Comparison of ENCODE assay signal across 14 cellular contexts in the genomic region with DNA sequence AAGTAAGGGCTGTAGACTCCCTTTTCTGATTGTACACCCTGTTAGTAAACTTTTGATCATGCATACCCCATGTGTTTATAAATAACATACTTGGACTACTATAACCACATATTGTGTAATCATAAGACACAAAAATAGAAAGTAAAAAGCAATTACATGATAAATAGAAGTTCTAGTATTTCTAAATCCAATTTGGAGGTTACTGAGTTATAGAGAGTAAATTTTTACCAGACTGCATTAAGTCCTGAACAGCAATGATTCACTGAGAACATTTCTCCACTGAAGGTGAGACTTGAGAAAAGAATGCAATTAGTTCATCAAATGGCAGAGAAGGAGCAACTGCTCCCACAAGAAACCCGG. TPM values are rescaled to one million over a fixed set of nuclear protein-coding genes. Genes with fewer than 3 reads are reported as not detected.
DNase-seq lines count a peak whose midpoint lies in the region; ATAC-seq and TF ChIP-seq lines count a peak whose summit lies in the region.
"Had no signal": no experiment of that assay in that cellular context is flagged by ENCODE, and none has a peak within 500 bp of the region (broad histone marks: within the 10 kb centered on the region; RNA-seq: fewer than 3 reads in every experiment).

No MANE protein-coding gene starts in this region.

- ATAC-seq in stimulated activated naive CD8-positive, alpha-beta T cell treated with anti-CD3 and anti-CD28 coated beads, Interleukin-15, amount 100 ng/mL, for 72 hours, result no peak
- ATAC-seq: activated CD8-positive, alpha-beta memory T cell treated with anti-CD3 and anti-CD28 coated beads, Interleukin-2, amount 10 ng/mL, durations not matched to agents 7 days and 5 days had no signal

- peaks cover 53% of the 10 kb centered on the region for H3K36me3 Mint-ChIP-seq in stimulated activated naive CD8-positive, alpha-beta T cell treated with anti-CD3 and anti-CD28 coated beads, Interleukin-15, Interleukin-2, amounts not matched to agents 100 ng/mL and 50 ng/mL, for 24 hours (ENCODE audit: low read depth)
- H3K36me3 Mint-ChIP-seq in immature natural killer cell, result peaks cover 15 to 29% (median 19%) of the 10 kb centered on the region in 3 donors

- H3K4me1 Mint-ChIP-seq in stimulated activated naive CD8-positive, alpha-beta T cell treated with anti-CD3 and anti-CD28 coated beads, Interleukin-15, Interleukin-2, amounts not matched to agents 100 ng/mL and 50 ng/mL, for 24 hours (ENCODE audit: low read depth), result peaks cover 19% of the 10 kb centered on the region
- H3K4me1 Mint-ChIP-seq in stimulated activated naive CD8-positive, alpha-beta T cell treated with anti-CD3 and anti-CD28 coated beads, Interleukin-15, amount 100 ng/mL, for 72 hours, result peaks cover 28% of the 10 kb centered on the region
- no peaks in the 10 kb centered on the region for H3K4me1 Mint-ChIP-seq in immature natural killer cell
- H3K4me1 Mint-ChIP-seq: naive B cell had no signal

- H3K4me3 Mint-ChIP-seq in stimulated activated naive CD8-positive, alpha-beta T cell treated with anti-CD3 and anti-CD28 coated beads, Interleukin-15, Interleukin-2, amounts not matched to agents 100 ng/mL and 50 ng/mL, for 24 hours, result no peak overlapping the region
- no peak overlapping the region for H3K4me3 Mint-ChIP-seq in stimulated activated naive CD8-positive, alpha-beta T cell treated with anti-CD3 and anti-CD28 coated beads, Interleukin-15, amount 100 ng/mL, for 72 hours
- no peak overlapping the region for H3K4me3 Mint-ChIP-seq in immature natural killer cell
- H3K4me3 Mint-ChIP-seq: activated CD8-positive, alpha-beta memory T cell treated with anti-CD3 and anti-CD28 coated beads, Interleukin-2, amount 10 ng/mL, durations not matched to agents 7 days and 5 days; CD4-positive, CD25-positive, alpha-beta regulatory T cell; endodermal cell; naive B cell had no signal

- no peaks in the 10 kb centered on the region for H3K9me3 ChIP-seq in BE2C
- H3K9me3 ChIP-seq: MG63, Peyer's patch had no signal

- peak overlapping the region; percentile 1; the same call in 1 of the 2 replicates for H3K27ac ChIP-seq in VCaP

- 0 out of 2 replicates have a peak, but pooled peaks cover 2% of the 10 kb centered on the region for H3K4me1 ChIP-seq in BE2C
- H3K4me1 ChIP-seq: Peyer's patch had no signal

- H3K4me3 ChIP-seq in BE2C (ENCODE audit: low read depth, low read length), result no peak overlapping the region
- H3K4me3 ChIP-seq: MG63, Peyer's patch had no signal

- H3K27me3 Mint-ChIP-seq in stimulated activated naive CD8-positive, alpha-beta T cell treated with anti-CD3 and anti-CD28 coated beads, Interleukin-15, Interleukin-2, amounts not matched to agents 100 ng/mL and 50 ng/mL, for 24 hours, result no peaks in the 10 kb centered on the region
- no peaks in the 10 kb centered on the region for H3K27me3 Mint-ChIP-seq in stimulated activated naive CD8-positive, alpha-beta T cell treated with anti-CD3 and anti-CD28 coated beads, Interleukin-15, amount 100 ng/mL, for 72 hours
- peaks cover 0 to 2% (median 1%) of the 10 kb centered on the region in 3 donors for H3K27me3 Mint-ChIP-seq in immature natural killer cell (ENCODE audit: low read depth in 3 of 3)
- H3K27me3 Mint-ChIP-seq: activated CD8-positive, alpha-beta memory T cell treated with anti-CD3 and anti-CD28 coated beads, Interleukin-2, amount 10 ng/mL, durations not matched to agents 7 days and 5 days; CD4-positive, CD25-positive, alpha-beta regulatory T cell; naive B cell had no signal

- TF ChIP-seq CTCF in VCaP (conservative IDR thresholded peaks at IDR 0.05), result no peak
- TF ChIP-seq CTCF in BE2C (IDR thresholded peaks at IDR 0.05; ENCODE audit: low read depth, low read length), result no peak

- peaks cover 43% of the 10 kb centered on the region for H3K36me3 ChIP-seq in BE2C

- peak overlapping the region; percentile 29 for H3K27ac Mint-ChIP-seq in stimulated activated naive CD8-positive, alpha-beta T cell treated with anti-CD3 and anti-CD28 coated beads, Interleukin-15, Interleukin-2, amounts not matched to agents 100 ng/mL and 50 ng/mL, for 24 hours
- H3K27ac Mint-ChIP-seq in stimulated activated naive CD8-positive, alpha-beta T cell treated with anti-CD3 and anti-CD28 coated beads, Interleukin-15, amount 100 ng/mL, for 72 hours, result peak overlapping the region in 1 of 2 donors; percentile 86
- peak overlapping the region in 5 of 6 donors; percentile 9 to 51 (median 18) for H3K27ac Mint-ChIP-seq in immature natural killer cell
- H3K27ac Mint-ChIP-seq: activated CD8-positive, alpha-beta memory T cell treated with anti-CD3 and anti-CD28 coated beads, Interleukin-2, amount 10 ng/mL, durations not matched to agents 7 days and 5 days had no signal

- no peak for DNase-seq in stimulated activated naive CD8-positive, alpha-beta T cell treated with anti-CD3 and anti-CD28 coated beads, Interleukin-15, amount 100 ng/mL, for 72 hours
- DNase-seq in immature natural killer cell, result no peak
- DNase-seq in DMS114 treated with DMSO at 0.1 percent for 48 hours (lab: John Stamatoyannopoulos, UW; ENCODE audit: unreplicated experiment), result no peak
- DNase-seq in activated CD8-positive, alpha-beta memory T cell treated with anti-CD3 and anti-CD28 coated beads, Interleukin-2, amount 50 U/mL, for 4 hours, result no peak
- no peak for DNase-seq in NOMO-1 (lab: John Stamatoyannopoulos, UW; ENCODE audit: unreplicated experiment in 2 of 2)
- DNase-seq in BE2C, result no peak
- DNase-seq: activated CD8-positive, alpha-beta memory T cell treated with anti-CD3 and anti-CD28 coated beads, Interleukin-2, amount 10 ng/mL, durations not matched to agents 7 days and 5 days; CD4-positive, CD25-positive, alpha-beta regulatory T cell; endodermal cell; MG63; naive B cell; Peyer's patch had no signal

- H3K9me3 Mint-ChIP-seq in stimulated activated naive CD8-positive, alpha-beta T cell treated with anti-CD3 and anti-CD28 coated beads, Interleukin-15, Interleukin-2, amounts not matched to agents 100 ng/mL and 50 ng/mL, for 24 hours, result no peaks in the 10 kb centered on the region
- no peaks in the 10 kb centered on the region for H3K9me3 Mint-ChIP-seq in stimulated activated naive CD8-positive, alpha-beta T cell treated with anti-CD3 and anti-CD28 coated beads, Interleukin-15, amount 100 ng/mL, for 72 hours
- no peaks in the 10 kb centered on the region for H3K9me3 Mint-ChIP-seq in immature natural killer cell
- H3K9me3 Mint-ChIP-seq: CD4-positive, CD25-positive, alpha-beta regulatory T cell; endodermal cell; naive B cell had no signal

- no peaks in the 10 kb centered on the region for H3K27me3 ChIP-seq in BE2C
- H3K27me3 ChIP-seq: MG63, Peyer's patch had no signal

RNA-seq across cellular contexts. Expression of gene TBKBP1, which starts 7.7 kb away (rescaled TPM):
- 1 to 10 TPM; 1.3 to 2.3 (median 2.2) TPM for polyA plus RNA-seq in immature natural killer cell
- polyA plus RNA-seq in BE2C (2012; ENCODE audit: insufficient read depth, insufficient read length, low read depth), result 31.1 TPM

RNA-seq across cellular contexts. Expression of gene KPNB1, which starts 36.5 kb away (rescaled TPM):
- 10 to 100 TPM; 15.8 to 27.9 (median 17.3) TPM for polyA plus RNA-seq in immature natural killer cell
- 150 TPM for polyA plus RNA-seq in BE2C (2012; ENCODE audit: insufficient read depth, insufficient read length, low read depth)

RNA-seq across cellular contexts. Expression of gene TBX21, which starts 46.8 kb away (rescaled TPM):
- polyA plus RNA-seq in immature natural killer cell, result 100 to 1,000 TPM; 199 to 385 (median 225) TPM
- not detected for polyA plus RNA-seq in BE2C (2012; ENCODE audit: insufficient read depth, insufficient read length, low read depth)
